ENCODE assay signal across 12 cellular contexts in the genomic region with DNA sequence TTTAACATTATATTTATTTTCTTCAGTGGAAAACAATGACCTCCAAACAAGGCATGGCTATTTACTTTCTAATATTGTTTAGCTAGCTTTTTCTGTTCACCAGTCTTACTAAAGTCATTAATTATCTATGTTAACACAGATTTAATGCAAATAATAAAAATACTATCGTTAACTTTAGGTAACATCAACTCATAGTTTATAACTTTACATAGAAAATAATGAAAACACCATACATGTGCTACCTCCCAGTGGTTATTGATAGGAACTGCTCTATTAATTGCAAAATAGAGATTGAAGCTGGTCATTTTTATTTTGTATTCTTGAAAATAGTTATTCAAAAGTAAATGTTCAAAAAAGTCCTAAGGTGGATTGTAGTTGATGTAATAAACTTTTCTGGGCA.
DNase-seq lines count a peak whose midpoint lies in the region; ATAC-seq and TF ChIP-seq lines count a peak whose summit lies in the region.
"Had no signal": no experiment of that assay in that cellular context is flagged by ENCODE, and none has a peak within 500 bp of the region (broad histone marks: within the 10 kb centered on the region; RNA-seq: fewer than 3 reads in every experiment).

No MANE protein-coding gene starts in this region.

- H3K27me3 Mint-ChIP-seq in activated CD8-positive, alpha-beta T cell treated with anti-CD3 and anti-CD28 coated beads for 36 hours: no peaks in the 10 kb centered on the region
- H3K27me3 Mint-ChIP-seq in activated CD8-positive, alpha-beta T cell treated with anti-CD3 and anti-CD28 coated beads, Interleukin-2, amount 10 ng/mL, durations not matched to agents 7 days and 5 days (ENCODE audit: low read depth): no peaks in the 10 kb centered on the region
- H3K27me3 Mint-ChIP-seq: B cell had no signal

- H3K9ac ChIP-seq in KMS-11: no peak overlapping the region

- no peak overlapping the region for H3K4me2 ChIP-seq in KMS-11

- no peaks in the 10 kb centered on the region for H3K4me1 ChIP-seq in KMS-11 (ENCODE audit: low read depth, poor library complexity, severe bottlenecking)
- H3K4me1 ChIP-seq in tibial artery: no peaks in the 10 kb centered on the region

- no peak for DNase-seq in activated CD8-positive, alpha-beta T cell treated with anti-CD3 and anti-CD28 coated beads for 36 hours
- DNase-seq in activated CD8-positive, alpha-beta T cell treated with anti-CD3 and anti-CD28 coated beads, Interleukin-2, amount 10 ng/mL, durations not matched to agents 7 days and 5 days: no peak
- DNase-seq in retinal pigment epithelial cell (ENCODE audit: low read depth) (no peak), tibial artery (no peak)
- DNase-seq in stimulated activated CD4-positive, alpha-beta T cell treated with anti-CD3 and anti-CD28 coated beads, Interleukin-15, amount 100 ng/mL, for 24 hours: no peak
- no peak for DNase-seq in stimulated activated CD4-positive, alpha-beta T cell treated with anti-CD3 and anti-CD28 coated beads, Interleukin-12 subunit alpha, Interleukin-12 subunit beta, amount 100 ng/mL, for 4 hours
- DNase-seq: activated CD8-positive, alpha-beta memory T cell treated with anti-CD3 and anti-CD28 coated beads for 24 hours; NCI-H226 had no signal

- H3K79me2 ChIP-seq in KMS-11 (ENCODE audit: insufficient read depth, low read depth): no peaks in the 10 kb centered on the region

- no peak overlapping the region for H3K4me3 Mint-ChIP-seq in activated CD8-positive, alpha-beta T cell treated with anti-CD3 and anti-CD28 coated beads for 36 hours
- no peak overlapping the region for H3K4me3 Mint-ChIP-seq in activated CD8-positive, alpha-beta T cell treated with anti-CD3 and anti-CD28 coated beads, Interleukin-2, amount 10 ng/mL, durations not matched to agents 7 days and 5 days
- H3K4me3 Mint-ChIP-seq: B cell had no signal

- no peak overlapping the region for H2AFZ ChIP-seq in KMS-11 (ENCODE audit: low read depth)

- peak; percentile 22 for TF ChIP-seq CTCF in activated CD8-positive, alpha-beta T cell treated with anti-CD3 and anti-CD28 coated beads for 36 hours (IDR thresholded peaks at IDR 0.05)
- TF ChIP-seq CTCF in KMS-11 (conservative IDR thresholded peaks at IDR 0.05; ENCODE audit: low read depth, low read length) (peak; percentile 70), VCaP (conservative IDR thresholded peaks at IDR 0.05) (peak; percentile 80), retinal pigment epithelial cell (conservative IDR thresholded peaks at IDR 0.05; ENCODE audit: low read depth, low read length) (peak; percentile 14), tibial artery (IDR thresholded peaks at IDR 0.05) (no peak)

- H4K20me1 ChIP-seq in KMS-11 (ENCODE audit: insufficient read depth): no peaks in the 10 kb centered on the region

- intact Hi-C loops in activated CD8-positive, alpha-beta T cell treated with anti-CD3 and anti-CD28 coated beads for 36 hours (cut with micrococcal nuclease): no loop called here
- intact Hi-C loops in tibial artery (cut with DNase I; ENCODE audit: low total_unique reads): no loop called here

- H3K27me3 ChIP-seq in KMS-11 (ENCODE audit: insufficient read depth, low read depth): no peaks in the 10 kb centered on the region
- no peaks in the 10 kb centered on the region for H3K27me3 ChIP-seq in tibial artery

- H3K9me3 Mint-ChIP-seq in activated CD8-positive, alpha-beta T cell treated with anti-CD3 and anti-CD28 coated beads for 36 hours: peaks cover 12% of the 10 kb centered on the region
- H3K9me3 Mint-ChIP-seq in activated CD8-positive, alpha-beta T cell treated with anti-CD3 and anti-CD28 coated beads, Interleukin-2, amount 10 ng/mL, durations not matched to agents 7 days and 5 days (ENCODE audit: insufficient read depth): peaks cover 30% of the 10 kb centered on the region

- H3K27ac Mint-ChIP-seq in activated CD8-positive, alpha-beta T cell treated with anti-CD3 and anti-CD28 coated beads for 36 hours: no peak overlapping the region
- no peak overlapping the region for H3K27ac Mint-ChIP-seq in activated CD8-positive, alpha-beta T cell treated with anti-CD3 and anti-CD28 coated beads, Interleukin-2, amount 10 ng/mL, durations not matched to agents 7 days and 5 days
- H3K27ac Mint-ChIP-seq: B cell had no signal

- H3K27ac ChIP-seq in KMS-11 (no peak overlapping the region), VCaP (no peak overlapping the region), tibial artery (no peak overlapping the region)
- H3K27ac ChIP-seq: skin epidermis had no signal

- CTCF ChIA-PET in activated CD8-positive, alpha-beta T cell treated with anti-CD3 and anti-CD28 coated beads for 36 hours (lab: Charles Lee): no interaction called here
- CTCF ChIA-PET in activated CD8-positive, alpha-beta T cell treated with anti-CD3 and anti-CD28 coated beads, Interleukin-2, amount 10 ng/mL, durations not matched to agents 7 days and 5 days (lab: Charles Lee): no interaction called here

- H3K36me3 ChIP-seq in KMS-11 (ENCODE audit: insufficient read depth): no peaks in the 10 kb centered on the region
- H3K36me3 ChIP-seq in tibial artery: no peaks in the 10 kb centered on the region

- no peak for ATAC-seq in activated CD8-positive, alpha-beta T cell treated with anti-CD3 and anti-CD28 coated beads for 36 hours
- no peak for ATAC-seq in activated CD8-positive, alpha-beta T cell treated with anti-CD3 and anti-CD28 coated beads, Interleukin-2, amount 10 ng/mL, durations not matched to agents 7 days and 5 days

- no peaks in the 10 kb centered on the region for H3K4me1 Mint-ChIP-seq in activated CD8-positive, alpha-beta T cell treated with anti-CD3 and anti-CD28 coated beads for 36 hours (ENCODE audit: low read depth)
- H3K4me1 Mint-ChIP-seq in activated CD8-positive, alpha-beta T cell treated with anti-CD3 and anti-CD28 coated beads, Interleukin-2, amount 10 ng/mL, durations not matched to agents 7 days and 5 days (ENCODE audit: low read depth): no peaks in the 10 kb centered on the region
- H3K4me1 Mint-ChIP-seq: B cell had no signal

- no peaks in the 10 kb centered on the region for H3K9me3 ChIP-seq in tibial artery

- POLR2A ChIA-PET in activated CD8-positive, alpha-beta T cell treated with anti-CD3 and anti-CD28 coated beads for 36 hours (lab: Charles Lee): no interaction called here
- POLR2A ChIA-PET in activated CD8-positive, alpha-beta T cell treated with anti-CD3 and anti-CD28 coated beads, Interleukin-2, amount 10 ng/mL, durations not matched to agents 7 days and 5 days (lab: Charles Lee): no interaction called here

- H3K4me3 ChIP-seq in KMS-11 (IDR thresholded peaks at IDR 0.05; ENCODE audit: insufficient read depth, low read depth, low read length): no peak overlapping the region
- H3K4me3 ChIP-seq in retinal pigment epithelial cell (ENCODE audit: low read length): no peak overlapping the region
- H3K4me3 ChIP-seq in tibial artery: no peak overlapping the region
- H3K4me3 ChIP-seq: skin epidermis had no signal

- H3K36me3 Mint-ChIP-seq in activated CD8-positive, alpha-beta T cell treated with anti-CD3 and anti-CD28 coated beads for 36 hours (ENCODE audit: low read depth): no peaks in the 10 kb centered on the region
- no peaks in the 10 kb centered on the region for H3K36me3 Mint-ChIP-seq in activated CD8-positive, alpha-beta T cell treated with anti-CD3 and anti-CD28 coated beads, Interleukin-2, amount 10 ng/mL, durations not matched to agents 7 days and 5 days (ENCODE audit: low read depth)

Comparison
In these comparisons a context has a peak if more than half of its experiments do, and no peak if none do; other contexts are left out.
1. CTCF ChIP-seq: peak in activated CD8-positive, alpha-beta T cell treated with anti-CD3 and anti-CD28 coated beads for 36 hours (single experiment), KMS-11 (single experiment), VCaP (single experiment) and retinal pigment epithelial cell (single experiment); none in tibial artery (0 of 2).